1 cellular context compared by ENCODE assay signal in the genomic region with DNA sequence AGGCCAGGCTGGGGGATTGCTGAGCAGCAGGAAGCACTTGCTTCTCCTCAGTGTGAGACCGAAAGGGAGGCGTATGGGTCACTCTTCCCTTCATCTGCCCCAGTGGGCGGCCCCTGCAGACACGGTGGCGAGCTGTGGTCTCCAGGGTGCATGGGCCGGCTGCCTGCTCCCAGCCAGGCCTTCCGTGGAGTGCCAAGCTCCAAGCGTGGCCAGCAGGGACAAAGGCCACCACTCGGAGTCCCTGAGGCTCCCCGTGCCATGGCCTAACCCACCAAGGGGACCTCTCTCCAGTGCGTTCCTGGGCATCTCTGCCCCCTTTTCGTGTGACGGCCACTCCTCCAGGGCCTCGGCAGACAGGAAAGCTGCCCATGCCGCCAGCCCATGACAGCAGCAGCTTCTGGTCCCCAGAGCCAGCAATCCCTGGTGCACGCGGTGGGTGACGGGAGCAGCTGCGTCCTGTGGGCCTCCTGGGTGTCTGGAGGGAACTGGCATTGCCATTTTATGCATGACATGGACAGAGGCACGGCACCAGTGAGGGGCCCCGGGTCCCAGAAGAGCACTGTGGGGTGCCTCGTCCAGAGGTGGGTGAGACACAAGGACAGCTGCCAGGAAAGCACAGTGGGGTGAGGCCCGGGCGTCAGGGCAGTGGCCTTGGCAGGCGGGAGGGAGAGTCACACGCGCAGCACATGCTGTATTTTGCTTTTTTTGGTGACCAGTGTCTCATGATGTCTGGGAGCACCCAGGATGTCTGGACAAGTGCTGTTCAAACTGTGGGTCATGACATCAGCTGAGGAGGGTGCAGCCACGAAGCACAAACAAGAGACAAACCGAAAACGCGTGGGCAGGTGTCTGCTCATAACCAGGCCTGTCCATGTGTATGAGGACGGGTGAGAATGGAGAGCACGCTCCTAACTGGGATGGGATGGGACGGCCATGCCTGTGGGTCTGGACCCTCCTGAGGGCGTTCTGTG.
TF ChIP-seq lines count a peak whose summit lies in the region.

No MANE protein-coding gene starts in this region.

TF ChIP-seq in GM23338, 12 proteins besides CTCF, POLR2A, EP300 and RAD21 (continued from another document):
- TF ChIP-seq, protein P1, sequence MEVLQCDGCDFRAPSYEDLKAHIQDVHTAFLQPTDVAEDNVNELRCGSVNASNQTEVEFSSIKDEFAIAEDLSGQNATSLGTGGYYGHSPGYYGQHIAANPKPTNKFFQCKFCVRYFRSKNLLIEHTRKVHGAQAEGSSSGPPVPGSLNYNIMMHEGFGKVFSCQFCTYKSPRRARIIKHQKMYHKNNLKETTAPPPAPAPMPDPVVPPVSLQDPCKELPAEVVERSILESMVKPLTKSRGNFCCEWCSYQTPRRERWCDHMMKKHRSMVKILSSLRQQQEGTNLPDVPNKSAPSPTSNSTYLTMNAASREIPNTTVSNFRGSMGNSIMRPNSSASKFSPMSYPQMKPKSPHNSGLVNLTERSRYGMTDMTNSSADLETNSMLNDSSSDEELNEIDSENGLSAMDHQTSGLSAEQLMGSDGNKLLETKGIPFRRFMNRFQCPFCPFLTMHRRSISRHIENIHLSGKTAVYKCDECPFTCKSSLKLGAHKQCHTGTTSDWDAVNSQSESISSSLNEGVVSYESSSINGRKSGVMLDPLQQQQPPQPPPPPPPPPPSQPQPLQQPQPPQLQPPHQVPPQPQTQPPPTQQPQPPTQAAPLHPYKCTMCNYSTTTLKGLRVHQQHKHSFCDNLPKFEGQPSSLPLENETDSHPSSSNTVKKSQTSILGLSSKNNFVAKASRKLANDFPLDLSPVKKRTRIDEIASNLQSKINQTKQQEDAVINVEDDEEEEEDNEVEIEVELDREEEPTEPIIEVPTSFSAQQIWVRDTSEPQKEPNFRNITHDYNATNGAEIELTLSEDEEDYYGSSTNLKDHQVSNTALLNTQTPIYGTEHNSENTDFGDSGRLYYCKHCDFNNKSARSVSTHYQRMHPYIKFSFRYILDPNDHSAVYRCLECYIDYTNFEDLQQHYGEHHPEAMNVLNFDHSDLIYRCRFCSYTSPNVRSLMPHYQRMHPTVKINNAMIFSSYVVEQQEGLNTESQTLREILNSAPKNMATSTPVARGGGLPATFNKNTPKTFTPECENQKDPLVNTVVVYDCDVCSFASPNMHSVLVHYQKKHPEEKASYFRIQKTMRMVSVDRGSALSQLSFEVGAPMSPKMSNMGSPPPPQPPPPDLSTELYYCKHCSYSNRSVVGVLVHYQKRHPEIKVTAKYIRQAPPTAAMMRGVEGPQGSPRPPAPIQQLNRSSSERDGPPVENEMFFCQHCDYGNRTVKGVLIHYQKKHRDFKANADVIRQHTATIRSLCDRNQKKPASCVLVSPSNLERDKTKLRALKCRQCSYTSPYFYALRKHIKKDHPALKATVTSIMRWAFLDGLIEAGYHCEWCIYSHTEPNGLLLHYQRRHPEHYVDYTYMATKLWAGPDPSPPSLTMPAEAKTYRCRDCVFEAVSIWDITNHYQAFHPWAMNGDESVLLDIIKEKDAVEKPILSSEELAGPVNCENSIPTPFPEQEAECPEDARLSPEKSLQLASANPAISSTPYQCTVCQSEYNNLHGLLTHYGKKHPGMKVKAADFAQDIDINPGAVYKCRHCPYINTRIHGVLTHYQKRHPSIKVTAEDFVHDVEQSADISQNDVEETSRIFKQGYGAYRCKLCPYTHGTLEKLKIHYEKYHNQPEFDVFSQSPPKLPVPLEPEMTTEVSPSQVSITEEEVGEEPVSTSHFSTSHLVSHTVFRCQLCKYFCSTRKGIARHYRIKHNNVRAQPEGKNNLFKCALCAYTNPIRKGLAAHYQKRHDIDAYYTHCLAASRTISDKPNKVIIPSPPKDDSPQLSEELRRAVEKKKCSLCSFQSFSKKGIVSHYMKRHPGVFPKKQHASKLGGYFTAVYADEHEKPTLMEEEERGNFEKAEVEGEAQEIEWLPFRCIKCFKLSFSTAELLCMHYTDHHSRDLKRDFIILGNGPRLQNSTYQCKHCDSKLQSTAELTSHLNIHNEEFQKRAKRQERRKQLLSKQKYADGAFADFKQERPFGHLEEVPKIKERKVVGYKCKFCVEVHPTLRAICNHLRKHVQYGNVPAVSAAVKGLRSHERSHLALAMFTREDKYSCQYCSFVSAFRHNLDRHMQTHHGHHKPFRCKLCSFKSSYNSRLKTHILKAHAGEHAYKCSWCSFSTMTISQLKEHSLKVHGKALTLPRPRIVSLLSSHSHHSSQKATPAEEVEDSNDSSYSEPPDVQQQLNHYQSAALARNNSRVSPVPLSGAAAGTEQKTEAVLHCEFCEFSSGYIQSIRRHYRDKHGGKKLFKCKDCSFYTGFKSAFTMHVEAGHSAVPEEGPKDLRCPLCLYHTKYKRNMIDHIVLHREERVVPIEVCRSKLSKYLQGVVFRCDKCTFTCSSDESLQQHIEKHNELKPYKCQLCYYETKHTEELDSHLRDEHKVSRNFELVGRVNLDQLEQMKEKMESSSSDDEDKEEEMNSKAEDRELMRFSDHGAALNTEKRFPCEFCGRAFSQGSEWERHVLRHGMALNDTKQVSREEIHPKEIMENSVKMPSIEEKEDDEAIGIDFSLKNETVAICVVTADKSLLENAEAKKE (CRISPR knock-in tag; IDR thresholded peaks at IDR 0.05): no peak
- no peak for TF ChIP-seq NANOG (IDR thresholded peaks at IDR 0.05; ENCODE audit: borderline replicate concordance)
- TF ChIP-seq STAT1 (IDR thresholded peaks at IDR 0.05; ENCODE audit: unreplicated experiment): no peak
- no peak for TF ChIP-seq JUNB (IDR thresholded peaks at IDR 0.05; ENCODE audit: unreplicated experiment)
- TF ChIP-seq EZH2 (IDR thresholded peaks at IDR 0.05; ENCODE audit: low read depth, unreplicated experiment): no peak
- TF ChIP-seq POLR2AphosphoS5 (IDR thresholded peaks at IDR 0.05; ENCODE audit: low read depth): no peak
TF ChIP-seq in GM23338: peak in this region for 0.
